ENCODE assay signal across 23 cellular contexts in the genomic region with DNA sequence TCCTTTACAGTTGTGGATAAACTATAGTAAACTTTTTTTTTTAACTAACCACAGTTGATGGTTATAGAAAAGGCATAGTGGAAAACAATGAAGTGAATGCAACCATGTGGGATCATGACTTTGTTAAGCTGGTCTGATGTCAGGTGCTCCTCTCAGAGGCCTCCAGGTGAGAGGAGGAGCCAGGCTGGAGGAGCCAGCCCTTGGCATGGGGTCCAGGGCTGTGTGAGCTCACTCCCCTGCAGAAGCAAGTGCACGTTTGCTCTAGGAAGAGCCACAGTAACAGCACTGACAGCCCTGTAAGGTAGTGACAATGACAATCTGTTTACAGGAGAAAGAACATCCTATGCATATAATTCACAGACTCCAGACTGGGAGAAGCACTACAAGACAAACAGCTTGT.
"Had no signal": no experiment of that assay in that cellular context is flagged by ENCODE, and none has a peak within 500 bp of the region (broad histone marks: within the 10 kb centered on the region; RNA-seq: fewer than 3 reads in every experiment).

No MANE protein-coding gene starts in this region.

- H3K4me3 ChIP-seq: lung, right atrium auricular region, sigmoid colon, skin epidermis, stomach, thoracic aorta, transverse colon had no signal

- H3K4me3 Mint-ChIP-seq: endodermal cell, nephron had no signal

- H3K4me1 ChIP-seq: foreskin keratinocyte had no signal

- H3K27ac ChIP-seq: foreskin keratinocyte, right atrium auricular region, sigmoid colon, skin epidermis, stomach, thoracic aorta, transverse colon had no signal

- DNase-seq: dermis blood vessel endothelial cell; effector CD4-positive, alpha-beta T cell; endodermal cell; erythroblast; foreskin keratinocyte; left colon; left ventricle myocardium superior; mesenchymal stem cell; midbrain; sigmoid colon; stimulated activated CD4-positive, alpha-beta T cell treated with anti-CD3 and anti-CD28 coated beads, Interleukin-12 subunit alpha, Interleukin-12 subunit beta, amount 100 ng/mL, for 4 hours; stimulated activated naive CD4-positive, alpha-beta T cell; stomach; substantia nigra; transverse colon had no signal

- H3K9me3 Mint-ChIP-seq: endodermal cell, nephron had no signal

- H3K27me3 ChIP-seq: foreskin keratinocyte, neutrophil, right atrium auricular region, sigmoid colon, stomach, transverse colon had no signal

- ATAC-seq: foreskin keratinocyte, left colon, left ventricle myocardium superior had no signal

- H3K9me3 ChIP-seq: neutrophil, right atrium auricular region, sigmoid colon, stomach, thoracic aorta, transverse colon had no signal

- FAIRE-seq: colon, endothelial cell of umbilical vein had no signal

- H3K27ac Mint-ChIP-seq: endodermal cell, nephron had no signal
